Comparison of ENCODE assay signal across 23 cellular contexts in genomic region chr11:92546089-92546488, GRCh38.
"Had no signal": no experiment of that assay in that cellular context is flagged by ENCODE, and none has a peak within 500 bp of the region (broad histone marks: within the 10 kb centered on the region; RNA-seq: fewer than 3 reads in every experiment).

No MANE protein-coding gene starts in this region.

- H3K27ac ChIP-seq: breast epithelium, KMS-11 had no signal

- H3K4me1 ChIP-seq: breast epithelium had no signal

- H3K4me2 ChIP-seq: KMS-11 had no signal

- H3K9me3 Mint-ChIP-seq: activated CD4-positive, alpha-beta memory T cell treated with anti-CD3 and anti-CD28 coated beads for 36 hours; activated CD4-positive, alpha-beta T cell treated with anti-CD3 and anti-CD28 coated beads, Interleukin-2, amount 10 ng/mL, durations not matched to agents 7 days and 5 days; activated naive CD4-positive, alpha-beta T cell treated with anti-CD3 and anti-CD28 coated beads for 36 hours; activated T-cell treated with anti-CD3 and anti-CD28 coated beads, Interleukin-2, amount 50 U/mL, for 4 hours; activated T-helper 17 cell treated with anti-CD3 and anti-CD28 coated beads, Interleukin-2, amount 50 U/mL, for 72 hours; T-cell had no signal

- H3K27me3 Mint-ChIP-seq: activated CD4-positive, alpha-beta T cell treated with anti-CD3 and anti-CD28 coated beads, Interleukin-2, amount 10 ng/mL, durations not matched to agents 7 days and 5 days; activated naive CD8-positive, alpha-beta T cell; activated T-helper 17 cell treated with anti-CD3 and anti-CD28 coated beads, Interleukin-2, amount 50 U/mL, for 72 hours; T-cell had no signal

- H3K4me1 Mint-ChIP-seq: activated CD4-positive, alpha-beta T cell treated with anti-CD3 and anti-CD28 coated beads, Interleukin-2, amount 10 ng/mL, durations not matched to agents 7 days and 5 days; activated T-helper 17 cell treated with anti-CD3 and anti-CD28 coated beads, Interleukin-2, amount 50 U/mL, for 72 hours; T-cell had no signal

- H3K9ac ChIP-seq: KMS-11 had no signal

- ATAC-seq: activated T-cell treated with anti-CD3 and anti-CD28 coated beads, Interleukin-2, amount 50 U/mL, for 4 hours; activated T-helper 17 cell treated with anti-CD3 and anti-CD28 coated beads, Interleukin-2, amount 50 U/mL, for 72 hours; T-cell had no signal

- H3K36me3 Mint-ChIP-seq: activated CD4-positive, alpha-beta memory T cell treated with anti-CD3 and anti-CD28 coated beads for 36 hours; activated naive CD8-positive, alpha-beta T cell; T-cell had no signal

- H3K27me3 ChIP-seq: breast epithelium had no signal

- H3K27ac Mint-ChIP-seq: activated CD4-positive, alpha-beta memory T cell treated with anti-CD3 and anti-CD28 coated beads for 36 hours; activated CD4-positive, alpha-beta T cell treated with anti-CD3 and anti-CD28 coated beads, Interleukin-2, amount 10 ng/mL, durations not matched to agents 7 days and 5 days; activated naive CD4-positive, alpha-beta T cell treated with anti-CD3 and anti-CD28 coated beads for 36 hours; activated naive CD8-positive, alpha-beta T cell; activated T-helper 17 cell treated with anti-CD3 and anti-CD28 coated beads, Interleukin-2, amount 50 U/mL, for 72 hours; T-cell had no signal

- H3K36me3 ChIP-seq: breast epithelium had no signal

- H3K4me3 Mint-ChIP-seq: activated CD4-positive, alpha-beta memory T cell treated with anti-CD3 and anti-CD28 coated beads for 36 hours; activated CD4-positive, alpha-beta T cell treated with anti-CD3 and anti-CD28 coated beads, Interleukin-2, amount 10 ng/mL, durations not matched to agents 7 days and 5 days; activated naive CD4-positive, alpha-beta T cell treated with anti-CD3 and anti-CD28 coated beads for 36 hours; activated naive CD8-positive, alpha-beta T cell; activated T-cell treated with anti-CD3 and anti-CD28 coated beads, Interleukin-2, amount 50 U/mL, for 4 hours; activated T-helper 17 cell treated with anti-CD3 and anti-CD28 coated beads, Interleukin-2, amount 50 U/mL, for 72 hours; T-cell had no signal

- H3K4me3 ChIP-seq: breast epithelium had no signal

- DNase-seq: activated CD4-positive, alpha-beta memory T cell treated with anti-CD3 and anti-CD28 coated beads for 36 hours; activated CD4-positive, alpha-beta T cell treated with anti-CD3 and anti-CD28 coated beads, Interleukin-2, amount 10 ng/mL, durations not matched to agents 7 days and 5 days; activated CD4-positive, CD25-positive, alpha-beta regulatory T cell; activated CD8-positive, alpha-beta memory T cell treated with anti-CD3 and anti-CD28 coated beads for 24 hours; activated gamma-delta T cell; activated naive CD4-positive, alpha-beta T cell treated with anti-CD3 and anti-CD28 coated beads for 36 hours; activated T-cell treated with anti-CD3 and anti-CD28 coated beads, Interleukin-2, amount 50 U/mL, for 4 hours; anterior cingulate cortex; caudate nucleus; NCI-H1092; NCI-H1417; NCI-H1930; NCI-H2171; NCI-H2227 treated with DMSO at 0.1 percent for 48 hours; NCI-H446 treated with DMSO at 0.1 percent for 48 hours; SIG-M5; T-cell; T-helper 2 cell; T1000 had no signal

- H3K9me3 ChIP-seq: breast epithelium had no signal
